Comparison of ENCODE assay signal across 8 cellular contexts in genomic region chr3:119322021-119322522, GRCh38. TPM values are rescaled to one million over a fixed set of nuclear protein-coding genes. Genes with fewer than 3 reads are reported as not detected.
A peak's percentile ranks its signal among the peaks of the same experiment; 100 is the strongest.
DNase-seq lines count a peak whose midpoint lies in the region; ATAC-seq and TF ChIP-seq lines count a peak whose summit lies in the region.

No MANE protein-coding gene starts in this region.

- H3K27ac Mint-ChIP-seq in activated T-cell treated with anti-CD3 and anti-CD28 coated beads, Interleukin-2, amount 50 U/mL, for 72 hours, result peak overlapping the region; percentile 90
- H3K27ac Mint-ChIP-seq in activated B cell treated with CpG ODN at 0.5 μM for 24 hours, result peak overlapping the region; percentile 91

- no peaks in the 10 kb centered on the region for H3K9me3 ChIP-seq in hepatocyte (ENCODE audit: low read depth)
- no peaks in the 10 kb centered on the region for H3K9me3 ChIP-seq in spleen

- no peaks in the 10 kb centered on the region for H3K9me2 ChIP-seq in hepatocyte (replicated peaks; ENCODE audit: insufficient read depth)

- peak overlapping the region; percentile 66 for H3K4me3 ChIP-seq in hepatocyte
- H3K4me3 ChIP-seq in spleen, result peak overlapping the region; percentile 52 to 77 (median 62)

- H3K9me3 Mint-ChIP-seq in activated T-cell treated with anti-CD3 and anti-CD28 coated beads, Interleukin-2, amount 50 U/mL, for 72 hours, result no peaks in the 10 kb centered on the region
- H3K9me3 Mint-ChIP-seq in activated B cell treated with CpG ODN at 0.5 μM for 24 hours, result no peaks in the 10 kb centered on the region

- H3K36me3 ChIP-seq in hepatocyte (replicated peaks; ENCODE audit: insufficient read depth, low read depth) (no peaks in the 10 kb centered on the region), spleen (no peaks in the 10 kb centered on the region)

- H3K4me1 Mint-ChIP-seq in activated T-cell treated with anti-CD3 and anti-CD28 coated beads, Interleukin-2, amount 50 U/mL, for 72 hours (ENCODE audit: low read depth), result peaks cover 57% of the 10 kb centered on the region
- peaks cover 54% of the 10 kb centered on the region for H3K4me1 Mint-ChIP-seq in activated B cell treated with CpG ODN at 0.5 μM for 24 hours

- H3K36me3 Mint-ChIP-seq in activated T-cell treated with anti-CD3 and anti-CD28 coated beads, Interleukin-2, amount 50 U/mL, for 72 hours (ENCODE audit: insufficient read depth in 2 of 2), result no peaks in the 10 kb centered on the region
- H3K36me3 Mint-ChIP-seq in activated B cell treated with CpG ODN at 0.5 μM for 24 hours (ENCODE audit: low read depth), result no peaks in the 10 kb centered on the region

- no peak for TF ChIP-seq POLR2A in spleen (IDR thresholded peaks at IDR 0.05)

- POLR2A ChIA-PET in activated B cell treated with CpG ODN at 0.5 μM for 24 hours (lab: Charles Lee), result interaction anchor here (0.6 to 3.8 kb wide), 15 partner anchors 9 to 773 kb away, joined by 3 to 81 read pairs (median 7); partner anchors contain the start of genes ARHGAP31, B4GALT4, GSK3B and TIMMDC1

- H4K20me1 ChIP-seq in hepatocyte (ENCODE audit: insufficient read depth, poor library complexity, severe bottlenecking), result no peaks in the 10 kb centered on the region

- no peaks in the 10 kb centered on the region for H3K27me3 Mint-ChIP-seq in activated T-cell treated with anti-CD3 and anti-CD28 coated beads, Interleukin-2, amount 50 U/mL, for 72 hours (ENCODE audit: low read depth)
- no peaks in the 10 kb centered on the region for H3K27me3 Mint-ChIP-seq in activated B cell treated with CpG ODN at 0.5 μM for 24 hours

- H2AFZ ChIP-seq in hepatocyte, result peak overlapping the region; percentile 83

- CTCF ChIA-PET in activated B cell treated with CpG ODN at 0.5 μM for 24 hours (lab: Charles Lee), result interaction anchor here (0.7 to 1.6 kb wide), 3 partner anchors 24 to 30 kb away, joined by 3 to 4 read pairs (median 4); partner anchors contain the start of gene ARHGAP31

- H3K4me2 ChIP-seq in hepatocyte, result peak overlapping the region; percentile 85

- no peak for DNase-seq in activated T-cell treated with anti-CD3 and anti-CD28 coated beads, Interleukin-2, amount 50 U/mL, for 72 hours
- no peak for DNase-seq in activated T-cell treated with anti-CD3 and anti-CD28 coated beads for 4 hours
- no peak for DNase-seq in activated B cell treated with CpG ODN at 0.5 μM for 24 hours
- no peak for DNase-seq in hepatocyte (ENCODE audit: low spot score)
- DNase-seq in spleen, result no peak
- no peak for DNase-seq in NK-92 treated with Interleukin-12 subunit alpha and Interleukin-12 subunit beta, amount 100 ng/mL, for 24 hours (lab: John Stamatoyannopoulos, UW)
- no peak for DNase-seq in AG20443 (ENCODE audit: low spot score)

- no peaks in the 10 kb centered on the region for H3K27me3 ChIP-seq in hepatocyte
- no peaks in the 10 kb centered on the region for H3K27me3 ChIP-seq in spleen (replicated peaks in 1 of 7)

- no peak for TF ChIP-seq CTCF in activated B cell treated with CpG ODN at 0.5 μM for 24 hours (IDR thresholded peaks at IDR 0.05)
- TF ChIP-seq CTCF in hepatocyte (IDR thresholded peaks at IDR 0.05; ENCODE audit: poor library complexity), result no peak
- no peak for TF ChIP-seq CTCF in spleen (IDR thresholded peaks at IDR 0.05 in 8 of 11, conservative IDR thresholded peaks at IDR 0.05 in 3 of 11)

- peak overlapping the region; percentile 90 to 99 for H3K4me3 Mint-ChIP-seq in activated T-cell treated with anti-CD3 and anti-CD28 coated beads, Interleukin-2, amount 50 U/mL, for 72 hours
- peak overlapping the region; percentile 87 for H3K4me3 Mint-ChIP-seq in activated B cell treated with CpG ODN at 0.5 μM for 24 hours

- H3K4me1 ChIP-seq in hepatocyte (ENCODE audit: insufficient read depth), result peaks cover 26% of the 10 kb centered on the region
- H3K4me1 ChIP-seq in spleen, result peaks cover 8 to 40% (median 29%) of the 10 kb centered on the region in 6 donors

- H3K27ac ChIP-seq in hepatocyte (peak overlapping the region; percentile 99), spleen (peak overlapping the region; percentile 88 to 94 (median 93))

- intact Hi-C loops in activated B cell treated with CpG ODN at 0.5 μM for 24 hours (cut with micrococcal nuclease), result loop anchor here (2.0 to 5.0 kb wide), 4 partner anchors 45 to 317 kb away; partner anchors contain the start of genes CD80 and TMEM39A
- intact Hi-C loops in spleen (cut with DNase I; ENCODE audit: low total_unique reads), result no loop called here

- no peak for ATAC-seq in activated T-cell treated with anti-CD3 and anti-CD28 coated beads, Interleukin-2, amount 50 U/mL, for 72 hours (replicated peaks in 1 of 2)
- no peak for ATAC-seq in activated B cell treated with CpG ODN at 0.5 μM for 24 hours (ENCODE audit: low read depth)
- no peak for ATAC-seq in GM21381 (IDR thresholded peaks at IDR 0.05; ENCODE audit: unreplicated experiment)

- WGBS in hepatocyte (ENCODE audit: low lambda C conversion rate, missing lambda C conversion rate), result 13% methylated on average over 3 of the region's 4 CpGs
- WGBS in spleen, 5 donors, result 0 to 8% (median 5%) methylated on average over 3 to 4 of the region's 4 CpGs

- peaks cover 20% of the 10 kb centered on the region for H3K79me2 ChIP-seq in hepatocyte

RNA-seq across cellular contexts. Expression of gene ARHGAP31, which starts 27.9 kb away (rescaled TPM):
- 10 to 100 TPM; 12.7 to 19.1 TPM for total RNA-seq in activated T-cell treated with anti-CD3 and anti-CD28 coated beads, Interleukin-2, amount 50 U/mL, for 72 hours
- total RNA-seq in activated B cell treated with CpG ODN at 0.5 μM for 24 hours, result 23.7 and 26.0 TPM in 2 replicates
- 6.4 and 7.3 TPM in 2 replicates for total RNA-seq in hepatocyte
- 2.9 and 3.2 TPM in 2 replicates for polyA plus RNA-seq in hepatocyte
- total RNA-seq in spleen, result 10 to 100 TPM; 23.6 to 38.0 (median 29.1) TPM
- polyA plus RNA-seq in spleen, result 1 to 10 TPM; 2.0 to 5.2 (median 2.3) TPM
